In the genomic region with DNA sequence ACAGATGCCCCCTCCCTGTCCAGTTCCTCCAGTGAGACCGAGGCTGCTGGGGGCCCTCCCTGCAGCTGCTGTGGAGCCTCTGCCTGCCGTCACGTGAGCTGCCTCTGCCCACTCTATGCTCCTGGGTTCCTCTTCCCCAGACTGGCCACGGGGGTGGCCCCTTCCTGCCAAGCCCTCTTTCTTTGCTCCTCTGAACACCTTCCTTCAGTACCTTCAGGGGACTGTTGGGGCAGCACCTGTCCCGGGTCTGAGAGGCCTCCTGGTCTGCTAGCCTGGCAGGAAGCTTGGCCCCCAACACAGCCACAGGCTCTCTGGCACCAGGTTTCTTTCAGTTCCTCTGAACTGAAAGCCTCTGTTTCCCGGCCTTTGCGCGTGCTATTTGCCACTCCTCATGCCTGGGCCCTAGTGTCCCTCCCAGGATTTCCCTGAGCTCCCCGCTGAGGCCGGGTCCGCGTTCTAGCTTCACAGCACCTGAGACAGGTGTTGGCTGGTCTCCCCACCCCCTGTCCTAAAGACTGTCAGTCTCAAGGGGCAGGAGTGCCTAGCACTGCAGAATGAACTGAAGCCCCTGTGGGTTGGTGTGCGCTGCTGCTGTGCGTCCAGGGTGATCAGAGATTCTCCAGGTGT, we compare ENCODE assay signal across 1 cellular context.
TF ChIP-seq lines count a peak whose summit lies in the region.

No MANE protein-coding gene starts in this region.

TF ChIP-seq in GM12878, 131 proteins besides CTCF, POLR2A, EP300 and RAD21 (continued from another document):
- TF ChIP-seq, protein P1, sequence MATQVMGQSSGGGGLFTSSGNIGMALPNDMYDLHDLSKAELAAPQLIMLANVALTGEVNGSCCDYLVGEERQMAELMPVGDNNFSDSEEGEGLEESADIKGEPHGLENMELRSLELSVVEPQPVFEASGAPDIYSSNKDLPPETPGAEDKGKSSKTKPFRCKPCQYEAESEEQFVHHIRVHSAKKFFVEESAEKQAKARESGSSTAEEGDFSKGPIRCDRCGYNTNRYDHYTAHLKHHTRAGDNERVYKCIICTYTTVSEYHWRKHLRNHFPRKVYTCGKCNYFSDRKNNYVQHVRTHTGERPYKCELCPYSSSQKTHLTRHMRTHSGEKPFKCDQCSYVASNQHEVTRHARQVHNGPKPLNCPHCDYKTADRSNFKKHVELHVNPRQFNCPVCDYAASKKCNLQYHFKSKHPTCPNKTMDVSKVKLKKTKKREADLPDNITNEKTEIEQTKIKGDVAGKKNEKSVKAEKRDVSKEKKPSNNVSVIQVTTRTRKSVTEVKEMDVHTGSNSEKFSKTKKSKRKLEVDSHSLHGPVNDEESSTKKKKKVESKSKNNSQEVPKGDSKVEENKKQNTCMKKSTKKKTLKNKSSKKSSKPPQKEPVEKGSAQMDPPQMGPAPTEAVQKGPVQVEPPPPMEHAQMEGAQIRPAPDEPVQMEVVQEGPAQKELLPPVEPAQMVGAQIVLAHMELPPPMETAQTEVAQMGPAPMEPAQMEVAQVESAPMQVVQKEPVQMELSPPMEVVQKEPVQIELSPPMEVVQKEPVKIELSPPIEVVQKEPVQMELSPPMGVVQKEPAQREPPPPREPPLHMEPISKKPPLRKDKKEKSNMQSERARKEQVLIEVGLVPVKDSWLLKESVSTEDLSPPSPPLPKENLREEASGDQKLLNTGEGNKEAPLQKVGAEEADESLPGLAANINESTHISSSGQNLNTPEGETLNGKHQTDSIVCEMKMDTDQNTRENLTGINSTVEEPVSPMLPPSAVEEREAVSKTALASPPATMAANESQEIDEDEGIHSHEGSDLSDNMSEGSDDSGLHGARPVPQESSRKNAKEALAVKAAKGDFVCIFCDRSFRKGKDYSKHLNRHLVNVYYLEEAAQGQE (IDR thresholded peaks at IDR 0.05; ENCODE audit: low read depth, low read length): no peak
- peak; percentile 68 for TF ChIP-seq NBN (IDR thresholded peaks at IDR 0.05)
- TF ChIP-seq TBL1XR1 (IDR thresholded peaks at IDR 0.05; ENCODE audit: low read depth, low read length): no peak
- TF ChIP-seq FOXM1 (IDR thresholded peaks at IDR 0.05; ENCODE audit: low read depth, low read length): no peak
- TF ChIP-seq, protein P2, sequence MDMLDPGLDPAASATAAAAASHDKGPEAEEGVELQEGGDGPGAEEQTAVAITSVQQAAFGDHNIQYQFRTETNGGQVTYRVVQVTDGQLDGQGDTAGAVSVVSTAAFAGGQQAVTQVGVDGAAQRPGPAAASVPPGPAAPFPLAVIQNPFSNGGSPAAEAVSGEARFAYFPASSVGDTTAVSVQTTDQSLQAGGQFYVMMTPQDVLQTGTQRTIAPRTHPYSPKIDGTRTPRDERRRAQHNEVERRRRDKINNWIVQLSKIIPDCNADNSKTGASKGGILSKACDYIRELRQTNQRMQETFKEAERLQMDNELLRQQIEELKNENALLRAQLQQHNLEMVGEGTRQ (IDR thresholded peaks at IDR 0.05; ENCODE audit: borderline replicate concordance, low read depth, low read length): peak; percentile 61
- TF ChIP-seq BRCA1 (IDR thresholded peaks at IDR 0.05; ENCODE audit: low read depth, low read length): no peak
- no peak for TF ChIP-seq SIN3A (IDR thresholded peaks at IDR 0.05; ENCODE audit: low read depth, low read length)
- no peak for TF ChIP-seq KDM1A (IDR thresholded peaks at IDR 0.05; ENCODE audit: borderline replicate concordance)
TF ChIP-seq in GM12878: peak in this region for 22.
